ENCODE assay signal across 14 cellular contexts in genomic region chr12:14560904-14561574, GRCh38. TPM values are rescaled to one million over a fixed set of nuclear protein-coding genes. Genes with fewer than 3 reads are reported as not detected.
"Had no signal": no experiment of that assay in that cellular context is flagged by ENCODE, and none has a peak within 500 bp of the region (broad histone marks: within the 10 kb centered on the region; RNA-seq: fewer than 3 reads in every experiment).

No MANE protein-coding gene starts in this region.

- H3K27ac ChIP-seq: gastrocnemius medialis, lower lobe of right lung had no signal

- H3K4me3 Mint-ChIP-seq: activated CD8-positive, alpha-beta memory T cell treated with anti-CD3 and anti-CD28 coated beads, Interleukin-2, amount 10 ng/mL, durations not matched to agents 7 days and 5 days; activated T-cell treated with anti-CD3 and anti-CD28 coated beads, Interleukin-2, amount 50 U/mL, for 24 hours; nephron had no signal

- H3K4me1 ChIP-seq: gastrocnemius medialis had no signal

- ATAC-seq: activated CD8-positive, alpha-beta memory T cell treated with anti-CD3 and anti-CD28 coated beads, Interleukin-2, amount 10 ng/mL, durations not matched to agents 7 days and 5 days; activated naive CD4-positive, alpha-beta T cell treated with anti-CD3 and anti-CD28 coated beads, Interleukin-2, amount 50 U/mL, for 72 hours; gastrocnemius medialis; lower lobe of right lung had no signal

- H3K4me3 ChIP-seq: gastrocnemius medialis, lower lobe of right lung had no signal

- H3K27ac Mint-ChIP-seq: activated CD8-positive, alpha-beta memory T cell treated with anti-CD3 and anti-CD28 coated beads, Interleukin-2, amount 10 ng/mL, durations not matched to agents 7 days and 5 days; activated naive CD4-positive, alpha-beta T cell treated with anti-CD3 and anti-CD28 coated beads, Interleukin-2, amount 50 U/mL, for 72 hours; activated T-cell treated with anti-CD3 and anti-CD28 coated beads, Interleukin-2, amount 50 U/mL, for 24 hours; nephron had no signal

- H3K36me3 Mint-ChIP-seq: activated CD8-positive, alpha-beta memory T cell treated with anti-CD3 and anti-CD28 coated beads, Interleukin-2, amount 10 ng/mL, durations not matched to agents 7 days and 5 days; activated naive CD4-positive, alpha-beta T cell treated with anti-CD3 and anti-CD28 coated beads, Interleukin-2, amount 50 U/mL, for 72 hours had no signal

- H3K36me3 ChIP-seq: gastrocnemius medialis, lower lobe of right lung had no signal

- FAIRE-seq: endothelial cell of umbilical vein, keratinocyte had no signal

- DNase-seq: activated CD4-positive, alpha-beta T cell treated with anti-CD3 and anti-CD28 coated beads for 1 hour; activated CD4-positive, alpha-beta T cell treated with anti-CD3 and anti-CD28 coated beads, Interleukin-2, amount 50 U/mL, for 48 hours; activated CD8-positive, alpha-beta memory T cell treated with anti-CD3 and anti-CD28 coated beads, Interleukin-2, amount 10 ng/mL, durations not matched to agents 7 days and 5 days; activated effector memory CD4-positive, alpha-beta T cell treated with anti-CD3 and anti-CD28 coated beads, Interleukin-2, amount 50 U/mL, for 16 hours; activated T-cell treated with anti-CD3 and anti-CD28 coated beads, Interleukin-2, amount 50 U/mL, for 24 hours; gastrocnemius medialis; lower lobe of right lung; stimulated activated CD4-positive, alpha-beta T cell treated with anti-CD3 and anti-CD28 coated beads, Interleukin-2, amount 100 ng/mL, for 48 hours; stimulated activated naive CD4-positive, alpha-beta T cell treated with Interleukin-2 at 50 U/mL for 16 hours; T-helper 9 cell had no signal

- H3K4me1 Mint-ChIP-seq: nephron had no signal

- H3K9me3 ChIP-seq: gastrocnemius medialis, lower lobe of right lung had no signal

- H3K27me3 ChIP-seq: gastrocnemius medialis had no signal

RNA-seq across cellular contexts. Expression of gene PLBD1, which starts 6.6 kb away (rescaled TPM):
- total RNA-seq: activated CD8-positive, alpha-beta memory T cell treated with anti-CD3 and anti-CD28 coated beads, Interleukin-2, amount 10 ng/mL, durations not matched to agents 7 days and 5 days; activated naive CD4-positive, alpha-beta T cell treated with anti-CD3 and anti-CD28 coated beads, Interleukin-2, amount 50 U/mL, for 72 hours; endothelial cell of umbilical vein had no signal
